In the genomic region with DNA sequence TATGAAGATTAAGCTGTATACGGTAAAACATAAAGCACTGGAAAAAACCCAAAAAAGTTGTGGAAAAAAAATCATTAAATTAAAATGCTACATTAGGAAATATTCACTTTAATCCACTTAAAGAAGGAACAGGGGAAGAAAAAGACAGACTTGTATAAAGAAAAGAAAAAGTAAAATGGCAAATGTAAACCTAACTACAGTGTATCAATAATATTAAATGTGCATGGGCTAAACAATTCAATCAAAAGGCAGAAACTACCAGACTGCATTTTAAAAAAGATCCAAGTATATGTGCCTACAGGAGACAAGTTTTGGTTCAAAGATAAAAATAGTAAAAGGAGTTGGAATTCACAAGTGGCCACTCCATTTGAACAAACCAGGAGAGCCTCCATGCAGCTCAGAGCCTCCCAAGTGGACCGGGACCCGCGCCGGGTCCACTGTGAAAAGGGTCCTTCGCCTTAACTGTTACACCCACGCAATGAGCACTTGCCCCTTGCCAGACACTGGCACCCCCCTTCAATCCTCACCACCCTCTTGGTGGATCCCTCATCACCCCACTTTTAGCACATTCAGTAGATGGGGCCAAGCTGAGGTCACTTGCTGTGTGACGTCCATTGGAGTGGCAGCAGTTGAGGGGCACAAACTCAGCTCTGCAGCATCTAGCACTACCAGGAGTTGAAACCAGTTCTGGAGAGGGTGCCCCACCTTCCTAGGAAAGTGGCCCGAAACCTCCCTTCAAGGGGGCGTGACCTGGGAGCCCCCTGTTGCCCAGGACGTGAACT, we compare ENCODE assay signal across 8 cellular contexts. TPM values are rescaled to one million over a fixed set of nuclear protein-coding genes. Genes with fewer than 3 reads are reported as not detected.
DNase-seq lines count a peak whose midpoint lies in the region; ATAC-seq and TF ChIP-seq lines count a peak whose summit lies in the region.

No MANE protein-coding gene starts in this region.

- H3K4me1 ChIP-seq in RWPE2 (ENCODE audit: insufficient read depth, poor library complexity, severe bottlenecking) = no peaks in the 10 kb centered on the region
- H3K4me1 ChIP-seq in esophagus (ENCODE audit: control insufficient read depth in 2 of 2, insufficient read depth in 2 of 2, low read length in 1 of 2) = peaks cover 0 to 5% of the 10 kb centered on the region in 2 donors

- H3K4me3 ChIP-seq in RWPE2 (ENCODE audit: severe bottlenecking) (peak overlapping the region; percentile 64), esophagus (ENCODE audit: low read depth in 1 of 2, low read length in 2 of 2) (peak overlapping the region; percentile 81 to 85)

- 34 to 41% methylated on average over 11 of the region's 11 CpGs for WGBS in esophagus, 2 donors

- peaks cover 54% of the 10 kb centered on the region for H3K4me1 Mint-ChIP-seq in activated CD4-positive, alpha-beta T cell treated with anti-CD3 and anti-CD28 coated beads, Interleukin-2, amount 10 ng/mL, durations not matched to agents 7 days and 5 days
- peaks cover 5% of the 10 kb centered on the region for H3K4me1 Mint-ChIP-seq in progenitor cell of endocrine pancreas (ENCODE audit: low read depth)

- H3K27me3 Mint-ChIP-seq in activated CD4-positive, alpha-beta T cell treated with anti-CD3 and anti-CD28 coated beads, Interleukin-2, amount 10 ng/mL, durations not matched to agents 7 days and 5 days = no peaks in the 10 kb centered on the region
- no peaks in the 10 kb centered on the region for H3K27me3 Mint-ChIP-seq in progenitor cell of endocrine pancreas

- H3K27ac ChIP-seq in RWPE2 (ENCODE audit: poor library complexity, severe bottlenecking) (peak overlapping the region; percentile 80), esophagus (ENCODE audit: low read depth in 2 of 2, low read length in 1 of 2) (peak overlapping the region; percentile 96 to 98)

- H3K27me3 ChIP-seq in RWPE2 (ENCODE audit: insufficient read depth, poor library complexity, severe bottlenecking) (no peaks in the 10 kb centered on the region), esophagus (ENCODE audit: control insufficient read depth in 1 of 2, insufficient read depth in 2 of 2, low read length in 2 of 2) (no peaks in the 10 kb centered on the region)

- H3K27ac Mint-ChIP-seq in activated CD4-positive, alpha-beta T cell treated with anti-CD3 and anti-CD28 coated beads, Interleukin-2, amount 10 ng/mL, durations not matched to agents 7 days and 5 days = peak overlapping the region; percentile 98
- H3K27ac Mint-ChIP-seq in progenitor cell of endocrine pancreas = peak overlapping the region; percentile 87

- TF ChIP-seq CTCF in RWPE2 (IDR thresholded peaks at IDR 0.05; ENCODE audit: poor library complexity, severe bottlenecking) = no peak
- TF ChIP-seq CTCF in progenitor cell of endocrine pancreas (IDR thresholded peaks at IDR 0.05; ENCODE audit: unreplicated experiment) = peak; percentile 32

- CTCF ChIA-PET in activated CD4-positive, alpha-beta T cell treated with anti-CD3 and anti-CD28 coated beads, Interleukin-2, amount 10 ng/mL, durations not matched to agents 7 days and 5 days (lab: Charles Lee) = interaction anchor here (1.0 to 1.2 kb wide), 5 partner anchors 12 to 44 kb away, joined by 3 to 5 read pairs (median 3); no protein-coding TSS in a partner anchor
- CTCF ChIA-PET in HEK293T (lab: Yijun Ruan, JAX) = no interaction called here

- H3K9me3 Mint-ChIP-seq in activated CD4-positive, alpha-beta T cell treated with anti-CD3 and anti-CD28 coated beads, Interleukin-2, amount 10 ng/mL, durations not matched to agents 7 days and 5 days = peaks cover 14% of the 10 kb centered on the region
- peaks cover 4% of the 10 kb centered on the region for H3K9me3 Mint-ChIP-seq in progenitor cell of endocrine pancreas (ENCODE audit: low read depth)

- H3K36me3 Mint-ChIP-seq in activated CD4-positive, alpha-beta T cell treated with anti-CD3 and anti-CD28 coated beads, Interleukin-2, amount 10 ng/mL, durations not matched to agents 7 days and 5 days (ENCODE audit: low read depth) = peaks cover 21% of the 10 kb centered on the region
- H3K36me3 Mint-ChIP-seq in progenitor cell of endocrine pancreas (ENCODE audit: insufficient read depth) = peaks cover 8% of the 10 kb centered on the region

- POLR2A ChIA-PET in activated CD4-positive, alpha-beta T cell treated with anti-CD3 and anti-CD28 coated beads, Interleukin-2, amount 10 ng/mL, durations not matched to agents 7 days and 5 days (lab: Charles Lee) = no interaction called here
- POLR2A ChIA-PET in HEK293T (lab: Yijun Ruan, JAX) = interaction anchor here (0.6 to 0.7 kb wide), 3 partner anchors 11 to 132 kb away, joined by 3 to 4 read pairs (median 3); a partner anchor contains a TSS

- no peak for ATAC-seq in RWPE2 (ENCODE audit: low read depth)

- 0 out of 2 replicates have a peak, but pooled peaks cover 11% of the 10 kb centered on the region for H3K36me3 ChIP-seq in RWPE2 (ENCODE audit: low read depth)
- peaks cover 3 to 4% of the 10 kb centered on the region in 2 donors for H3K36me3 ChIP-seq in esophagus (ENCODE audit: control insufficient read depth in 2 of 2, insufficient read depth in 2 of 2, low read length in 1 of 2)

- H3K9me3 ChIP-seq in RWPE2 (ENCODE audit: severe bottlenecking) = peaks cover 15% of the 10 kb centered on the region
- H3K9me3 ChIP-seq in esophagus (ENCODE audit: control insufficient read depth in 2 of 2, insufficient read depth in 1 of 2, low read depth in 1 of 2, low read length in 1 of 2) = no peaks in the 10 kb centered on the region

- peak overlapping the region; percentile 90 for H3K4me3 Mint-ChIP-seq in activated CD4-positive, alpha-beta T cell treated with anti-CD3 and anti-CD28 coated beads, Interleukin-2, amount 10 ng/mL, durations not matched to agents 7 days and 5 days
- H3K4me3 Mint-ChIP-seq in progenitor cell of endocrine pancreas (ENCODE audit: low read depth) = peak overlapping the region; percentile 86

- peak; percentile 15 for DNase-seq in activated CD4-positive, alpha-beta T cell treated with anti-CD3 and anti-CD28 coated beads, Interleukin-2, amount 10 ng/mL, durations not matched to agents 7 days and 5 days
- no peak for DNase-seq in activated CD4-positive, alpha-beta T cell treated with anti-CD3 and anti-CD28 coated beads for 4 hours
- no peak for DNase-seq in RWPE2 (ENCODE audit: low spot score)
- no peak for DNase-seq in progenitor cell of endocrine pancreas (ENCODE audit: low spot score, unreplicated experiment)
- DNase-seq in NOMO-1 (lab: John Stamatoyannopoulos, UW; ENCODE audit: unreplicated experiment in 2 of 2) = no peak
- no peak for DNase-seq in HEK293T (ENCODE audit: extremely low spot score)
- DNase-seq in NCI-H1417 (lab: John Stamatoyannopoulos, UW) = no peak

TF ChIP-seq in HEK293T, 16 proteins besides CTCF, POLR2A, EP300 and RAD21:
- TF ChIP-seq FOXK2 (IDR thresholded peaks at IDR 0.05) (no peak), FOXM1 (IDR thresholded peaks at IDR 0.05; ENCODE audit: borderline replicate concordance) (no peak), SUZ12 (IDR thresholded peaks at IDR 0.05) (no peak)

RNA-seq across cellular contexts. Expression of a gene that starts 0.9 kb away (rescaled TPM):
- 10 to 100 TPM; 29.4 to 31.1 TPM for total RNA-seq in activated CD4-positive, alpha-beta T cell treated with anti-CD3 and anti-CD28 coated beads, Interleukin-2, amount 10 ng/mL, durations not matched to agents 7 days and 5 days
- polyA plus RNA-seq in esophagus = 10 to 100 TPM; 10.7 to 11.6 TPM
- total RNA-seq in progenitor cell of endocrine pancreas = 25.3 and 26.9 TPM in 2 replicates

RNA-seq across cellular contexts. Expression of a gene that starts 41.9 kb away (rescaled TPM):
- 10 to 100 TPM; 10.6 to 12.5 TPM for total RNA-seq in activated CD4-positive, alpha-beta T cell treated with anti-CD3 and anti-CD28 coated beads, Interleukin-2, amount 10 ng/mL, durations not matched to agents 7 days and 5 days
- 1 to 10 TPM; 1.9 to 2.3 TPM for polyA plus RNA-seq in esophagus
- 11.5 and 11.9 TPM in 2 replicates for total RNA-seq in progenitor cell of endocrine pancreas

RNA-seq across cellular contexts. Expression of a gene that starts 42.2 kb away (rescaled TPM):
- 10 to 100 TPM; 43.8 to 50.1 TPM for total RNA-seq in activated CD4-positive, alpha-beta T cell treated with anti-CD3 and anti-CD28 coated beads, Interleukin-2, amount 10 ng/mL, durations not matched to agents 7 days and 5 days
- polyA plus RNA-seq in esophagus = 1 to 10 TPM; 6.6 to 7.0 TPM
- 43.8 and 47.7 TPM in 2 replicates for total RNA-seq in progenitor cell of endocrine pancreas
